ENCODE assay signal across 23 cellular contexts in the genomic region with DNA sequence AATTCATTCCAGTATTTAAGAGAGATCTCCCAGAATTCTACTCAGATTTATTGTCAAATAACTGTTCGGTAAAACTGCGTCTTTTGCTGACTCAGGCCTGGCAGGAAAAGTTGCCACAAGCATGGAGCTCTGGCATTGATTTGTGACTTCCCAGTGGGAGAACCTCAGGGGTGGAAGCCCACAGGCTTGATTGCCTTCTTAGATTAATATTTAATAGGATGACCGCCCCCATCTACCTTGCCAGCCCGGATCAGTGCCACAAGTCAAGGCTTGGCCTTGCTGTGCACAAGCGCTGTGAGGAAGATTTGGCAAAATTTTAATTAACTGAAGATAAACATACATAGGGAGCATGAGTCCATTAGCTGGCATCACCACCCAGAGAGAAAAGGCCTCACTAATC.
"Had no signal": no experiment of that assay in that cellular context is flagged by ENCODE, and none has a peak within 500 bp of the region (broad histone marks: within the 10 kb centered on the region; RNA-seq: fewer than 3 reads in every experiment).

No MANE protein-coding gene starts in this region.

- H3K27me3 ChIP-seq: esophagus squamous epithelium, testis, transverse colon had no signal

- DNase-seq: activated CD4-positive, alpha-beta T cell treated with anti-CD3 and anti-CD28 coated beads for 36 hours; activated CD4-positive, CD25-positive, alpha-beta regulatory T cell; activated CD8-positive, alpha-beta memory T cell treated with anti-CD3 and anti-CD28 coated beads, Interleukin-2, amount 10 ng/mL, durations not matched to agents 7 days and 5 days; activated CD8-positive, alpha-beta T cell treated with anti-CD3 and anti-CD28 coated beads, Interleukin-2, amount 10 ng/mL, durations not matched to agents 7 days and 5 days; activated naive CD8-positive, alpha-beta T cell treated with anti-CD3 and anti-CD28 coated beads, Interleukin-2, amount 50 U/mL, for 24 hours; activated T-cell treated with anti-CD3 and anti-CD28 coated beads, Interleukin-2, amount 50 U/mL, for 48 hours; amygdala; esophagus squamous epithelium; foreskin melanocyte; left cardiac atrium; lower lobe of right lung; mesenchymal stem cell; natural killer cell; posterior cingulate gyrus; stimulated activated CD4-positive, alpha-beta T cell treated with anti-CD3 and anti-CD28 coated beads, Interleukin-12 subunit alpha, Interleukin-12 subunit beta, amount 100 ng/mL, for 4 hours; stimulated activated CD4-positive, alpha-beta T cell treated with anti-CD3 and anti-CD28 coated beads, Interleukin-4, amount 100 ng/mL, for 1 hour; stimulated activated naive CD8-positive, alpha-beta T cell treated with anti-CD3 and anti-CD28 coated beads, Interleukin-15, Interleukin-2, amounts not matched to agents 100 U/mL and 50 U/mL, for 24 hours; testis; transverse colon had no signal

- H3K4me1 ChIP-seq: esophagus squamous epithelium, lower lobe of right lung, testis, transverse colon had no signal

- H3K4me3 ChIP-seq: esophagus squamous epithelium, lower lobe of right lung, skin epidermis, testis, transverse colon had no signal

- H3K9me3 ChIP-seq: esophagus squamous epithelium, lower lobe of right lung, testis, transverse colon had no signal

- H3K27ac ChIP-seq: epithelial cell of prostate, esophagus squamous epithelium, lower lobe of right lung, skin epidermis, testis, transverse colon had no signal

- H3K36me3 ChIP-seq: esophagus squamous epithelium, lower lobe of right lung, transverse colon had no signal

- FAIRE-seq: bronchial epithelial cell, urothelium cell line had no signal
